Comparison of ENCODE assay signal across 13 cellular contexts in the genomic region with DNA sequence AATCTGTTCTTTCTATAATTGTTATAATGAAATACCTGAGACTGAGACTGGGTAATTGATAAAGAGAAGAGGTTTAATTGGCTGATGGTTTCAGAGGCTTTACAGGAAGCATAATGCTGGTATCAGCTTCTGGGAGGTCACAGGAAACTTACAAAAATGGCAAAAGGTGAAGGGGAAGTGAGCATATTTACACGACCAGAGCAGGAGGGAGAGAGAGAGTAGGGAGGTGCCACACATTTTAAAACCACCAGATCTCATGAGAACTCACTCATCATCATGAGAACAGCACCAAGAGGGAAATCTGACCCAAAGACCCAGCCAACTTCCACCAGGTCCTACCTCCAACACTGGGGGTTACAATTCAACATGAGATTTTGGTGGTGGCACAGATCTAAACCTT. TPM values are rescaled to one million over a fixed set of nuclear protein-coding genes. Genes with fewer than 3 reads are reported as not detected.
DNase-seq lines count a peak whose midpoint lies in the region; ATAC-seq, FAIRE-seq and TF ChIP-seq lines count a peak whose summit lies in the region.
"Had no signal": no experiment of that assay in that cellular context is flagged by ENCODE, and none has a peak within 500 bp of the region (broad histone marks: within the 10 kb centered on the region; RNA-seq: fewer than 3 reads in every experiment).

No MANE protein-coding gene starts in this region.

- no peak for FAIRE-seq in D721Med (lab: Jason Lieb, UNC)
- FAIRE-seq: keratinocyte had no signal

- no peak overlapping the region for H3K4me3 Mint-ChIP-seq in activated CD8-positive, alpha-beta memory T cell treated with anti-CD3 and anti-CD28 coated beads, Interleukin-2, amount 10 ng/mL, durations not matched to agents 7 days and 5 days
- peak overlapping the region; percentile 69 for H3K4me3 Mint-ChIP-seq in activated naive CD8-positive, alpha-beta T cell
- H3K4me3 Mint-ChIP-seq in stimulated activated naive B cell treated with anti-CD40 and anti-IgM and Interleukin-4, amounts not matched to agents 10 μg/mL and 1 μg/mL and 100 μg/mL, for 72 hours = peak overlapping the region in 1 of 2 donors; percentile 6
- H3K4me3 Mint-ChIP-seq: type B pancreatic cell had no signal

- peak; percentile 54 for ATAC-seq in activated CD8-positive, alpha-beta memory T cell treated with anti-CD3 and anti-CD28 coated beads, Interleukin-2, amount 10 ng/mL, durations not matched to agents 7 days and 5 days
- ATAC-seq in stimulated activated naive B cell treated with anti-CD40 and anti-IgM and Interleukin-4, amounts not matched to agents 10 μg/mL and 1 μg/mL and 100 μg/mL, for 72 hours (replicated peaks) = peak; percentile 74 to 79
- no peak for ATAC-seq in HG03039 (IDR thresholded peaks at IDR 0.05; ENCODE audit: unreplicated experiment)

- peaks cover 34% of the 10 kb centered on the region for H3K36me3 Mint-ChIP-seq in activated CD8-positive, alpha-beta memory T cell treated with anti-CD3 and anti-CD28 coated beads, Interleukin-2, amount 10 ng/mL, durations not matched to agents 7 days and 5 days
- peaks cover 8% of the 10 kb centered on the region for H3K36me3 Mint-ChIP-seq in activated naive CD8-positive, alpha-beta T cell
- H3K36me3 Mint-ChIP-seq in stimulated activated naive B cell treated with anti-CD40 and anti-IgM and Interleukin-4, amounts not matched to agents 10 μg/mL and 1 μg/mL and 100 μg/mL, for 72 hours = peaks cover 0 to 8% of the 10 kb centered on the region in 2 donors
- H3K36me3 Mint-ChIP-seq: type B pancreatic cell had no signal

- peaks cover 5% of the 10 kb centered on the region for H3K9me3 Mint-ChIP-seq in activated CD8-positive, alpha-beta memory T cell treated with anti-CD3 and anti-CD28 coated beads, Interleukin-2, amount 10 ng/mL, durations not matched to agents 7 days and 5 days (ENCODE audit: low read depth)
- peaks cover 4% of the 10 kb centered on the region for H3K9me3 Mint-ChIP-seq in activated naive CD8-positive, alpha-beta T cell (ENCODE audit: low read depth)
- peaks cover 9 to 11% of the 10 kb centered on the region in 2 donors for H3K9me3 Mint-ChIP-seq in stimulated activated naive B cell treated with anti-CD40 and anti-IgM and Interleukin-4, amounts not matched to agents 10 μg/mL and 1 μg/mL and 100 μg/mL, for 72 hours

- peak overlapping the region; percentile 42 for H3K27ac Mint-ChIP-seq in activated CD8-positive, alpha-beta memory T cell treated with anti-CD3 and anti-CD28 coated beads, Interleukin-2, amount 10 ng/mL, durations not matched to agents 7 days and 5 days
- peak overlapping the region; percentile 81 for H3K27ac Mint-ChIP-seq in activated naive CD8-positive, alpha-beta T cell
- peak overlapping the region; percentile 60 for H3K27ac Mint-ChIP-seq in stimulated activated naive B cell treated with anti-CD40 and anti-IgM and Interleukin-4, amounts not matched to agents 10 μg/mL and 1 μg/mL and 100 μg/mL, for 72 hours
- H3K27ac Mint-ChIP-seq: type B pancreatic cell had no signal

- TF ChIP-seq CTCF in D721Med (IDR thresholded peaks at IDR 0.05; ENCODE audit: insufficient read depth, missing control alignments) = no peak

- no peak for DNase-seq in activated CD8-positive, alpha-beta memory T cell treated with anti-CD3 and anti-CD28 coated beads, Interleukin-2, amount 10 ng/mL, durations not matched to agents 7 days and 5 days
- no peak for DNase-seq in activated CD8-positive, alpha-beta memory T cell treated with anti-CD3 and anti-CD28 coated beads for 24 hours
- DNase-seq in NOMO-1 treated with dmso at 0.1 percent for 144 hours (lab: John Stamatoyannopoulos, UW; ENCODE audit: unreplicated experiment) = peak; percentile 65
- no peak for DNase-seq in stimulated activated naive B cell treated with anti-CD40 and anti-IgM and Interleukin-4, amounts not matched to agents 10 μg/mL and 1 μg/mL and 100 μg/mL, for 72 hours
- DNase-seq in D721Med (ENCODE audit: insufficient read length, low spot score) = no peak
- DNase-seq in NCI-H510A (lab: John Stamatoyannopoulos, UW) = no peak
- DNase-seq: amniotic stem cell had no signal

- CTCF ChIA-PET in activated CD8-positive, alpha-beta memory T cell treated with anti-CD3 and anti-CD28 coated beads, Interleukin-2, amount 10 ng/mL, durations not matched to agents 7 days and 5 days (lab: Charles Lee) = interaction anchor here (1.2 kb wide), 1 partner anchor 53 kb away, joined by 3 read pairs; no protein-coding TSS in a partner anchor

- H3K4me1 Mint-ChIP-seq in activated CD8-positive, alpha-beta memory T cell treated with anti-CD3 and anti-CD28 coated beads, Interleukin-2, amount 10 ng/mL, durations not matched to agents 7 days and 5 days = peaks cover 66% of the 10 kb centered on the region
- H3K4me1 Mint-ChIP-seq in activated naive CD8-positive, alpha-beta T cell (ENCODE audit: low read depth) = peaks cover 90% of the 10 kb centered on the region
- H3K4me1 Mint-ChIP-seq in stimulated activated naive B cell treated with anti-CD40 and anti-IgM and Interleukin-4, amounts not matched to agents 10 μg/mL and 1 μg/mL and 100 μg/mL, for 72 hours = peaks cover 52 to 76% of the 10 kb centered on the region in 2 donors

- H3K27me3 Mint-ChIP-seq in activated CD8-positive, alpha-beta memory T cell treated with anti-CD3 and anti-CD28 coated beads, Interleukin-2, amount 10 ng/mL, durations not matched to agents 7 days and 5 days = no peaks in the 10 kb centered on the region
- no peaks in the 10 kb centered on the region for H3K27me3 Mint-ChIP-seq in activated naive CD8-positive, alpha-beta T cell
- H3K27me3 Mint-ChIP-seq in stimulated activated naive B cell treated with anti-CD40 and anti-IgM and Interleukin-4, amounts not matched to agents 10 μg/mL and 1 μg/mL and 100 μg/mL, for 72 hours = peaks cover 0 to 3% of the 10 kb centered on the region in 2 donors

RNA-seq across cellular contexts. Expression of a gene that starts 2.6 kb away (rescaled TPM):
- 1 to 10 TPM; 6.0 to 8.3 TPM for total RNA-seq in activated CD8-positive, alpha-beta memory T cell treated with anti-CD3 and anti-CD28 coated beads, Interleukin-2, amount 10 ng/mL, durations not matched to agents 7 days and 5 days
- total RNA-seq: A673 had no signal

RNA-seq across cellular contexts. Expression of a gene that starts 35.1 kb away (rescaled TPM):
- 100 to 1,000 TPM in 1 of 2 experiments, 10 to 100 TPM in 1; 93.8 to 122 TPM for total RNA-seq in activated CD8-positive, alpha-beta memory T cell treated with anti-CD3 and anti-CD28 coated beads, Interleukin-2, amount 10 ng/mL, durations not matched to agents 7 days and 5 days
- total RNA-seq: A673, frontal cortex had no signal
